ENCODE assay signal across 1 cellular context in genomic region chr1:212595787-212596714, GRCh38.
TF ChIP-seq lines count a peak whose summit lies in the region.

No MANE protein-coding gene starts in this region.

TF ChIP-seq in HCT116, 20 proteins besides CTCF, POLR2A, EP300 and RAD21 (continued from another document):
- TF ChIP-seq MAX (IDR thresholded peaks at IDR 0.05) (no peak), SP1 (IDR thresholded peaks at IDR 0.05; ENCODE audit: low read depth) (peak; percentile 71), EZH2 (IDR thresholded peaks at IDR 0.05) (no peak), SIN3A (IDR thresholded peaks at IDR 0.05; ENCODE audit: low read depth) (peak; percentile 52; the same call in 1 of the 2 replicates), TCF7L2 (IDR thresholded peaks at IDR 0.05; ENCODE audit: borderline replicate concordance, extremely low read depth, insufficient read depth, insufficient read length) (no peak), FOSL1 (IDR thresholded peaks at IDR 0.05; ENCODE audit: low read depth) (peak; percentile 74), ZBTB33 (IDR thresholded peaks at IDR 0.05; ENCODE audit: extremely low read depth, insufficient replicate concordance, low read length) (no peak), ELF1 (IDR thresholded peaks at IDR 0.05; ENCODE audit: borderline replicate concordance, low read depth) (no peak; the same call in 1 of the 2 replicates), EZH2phosphoT487 (IDR thresholded peaks at IDR 0.05; ENCODE audit: borderline replicate concordance) (no peak), JUND (IDR thresholded peaks at IDR 0.05) (peak; percentile 77), POLR2AphosphoS5 (IDR thresholded peaks at IDR 0.05; ENCODE audit: low read depth, low read length) (no peak), CBX3 (IDR thresholded peaks at IDR 0.05; ENCODE audit: low read depth) (peak; percentile 42; the same call in 1 of the 2 replicates)
